In genomic region chr20:3767434-3768341, GRCh38 we compare ENCODE assay signal across 8 cellular contexts. TPM values are rescaled to one million over a fixed set of nuclear protein-coding genes. Genes with fewer than 3 reads are reported as not detected.
DNase-seq lines count a peak whose midpoint lies in the region; FAIRE-seq and TF ChIP-seq lines count a peak whose summit lies in the region.

TSS of gene ADISSP (minus strand) at chr20:3767753. CDS start at chr20:3760100, 7,653 bp downstream.

- H2BK5ac ChIP-seq in neuronal stem cell (ENCODE audit: low read length): peak within 1 kb of the TSS; percentile 53

- H2BK12ac ChIP-seq in neuronal stem cell (ENCODE audit: low read length): no peak within 1 kb of the TSS

- CTCF ChIA-PET in activated naive CD4-positive, alpha-beta T cell treated with anti-CD3 and anti-CD28 coated beads, Interleukin-2, amount 10 ng/mL, durations not matched to agents 7 days and 5 days (lab: Charles Lee): interaction anchor here (0.9 to 3.5 kb wide), 12 partner anchors 9 to 204 kb away, joined by 3 to 30 read pairs (median 6); partner anchors contain the start of genes AP5S1, CENPB and SPEF1

- peak within 1 kb of the TSS; percentile 92 for H3K4me3 Mint-ChIP-seq in HFFc6
- peak within 1 kb of the TSS; percentile 85 for H3K4me3 Mint-ChIP-seq in activated naive CD4-positive, alpha-beta T cell treated with anti-CD3 and anti-CD28 coated beads, Interleukin-2, amount 10 ng/mL, durations not matched to agents 7 days and 5 days

- H3K4me2 ChIP-seq in neuronal stem cell (ENCODE audit: insufficient read depth, low read length, poor library complexity, severe bottlenecking): peak within 1 kb of the TSS; percentile 100

- peak within 1 kb of the TSS; percentile 87 for H3K27ac Mint-ChIP-seq in HFFc6
- peak within 1 kb of the TSS; percentile 93 for H3K27ac Mint-ChIP-seq in activated naive CD4-positive, alpha-beta T cell treated with anti-CD3 and anti-CD28 coated beads, Interleukin-2, amount 10 ng/mL, durations not matched to agents 7 days and 5 days

- peak; percentile 64 for FAIRE-seq in frontal cortex (lab: Jason Lieb, UNC)

- WGBS in neuronal stem cell (ENCODE audit: extremely low coverage in 2 of 2, insufficient read length in 2 of 2, insufficient replicate concordance in 1 of 2), 2 donors: no CpG with 5 or more reads among the region's 80 CpGs

- H3K27me3 Mint-ChIP-seq in HFFc6 (ENCODE audit: insufficient read depth): no peaks in the 10 kb centered on the region
- H3K27me3 Mint-ChIP-seq in activated naive CD4-positive, alpha-beta T cell treated with anti-CD3 and anti-CD28 coated beads, Interleukin-2, amount 10 ng/mL, durations not matched to agents 7 days and 5 days: peaks cover 17% of the 10 kb centered on the region

- peak within 1 kb of the TSS; percentile 97 for H3K23ac ChIP-seq in neuronal stem cell (ENCODE audit: low read depth, low read length, poor library complexity)

- TF ChIP-seq CTCF in HFFc6 (IDR thresholded peaks at IDR 0.05) (no peak), NB4 (IDR thresholded peaks at IDR 0.05; ENCODE audit: low read depth, low read length) (peak; percentile 19), subcutaneous adipose tissue (IDR thresholded peaks at IDR 0.05; ENCODE audit: low read depth) (no peak)

- H3K9ac ChIP-seq in SK-N-MC (ENCODE audit: insufficient read length) (peak within 1 kb of the TSS; percentile 86), neuronal stem cell (ENCODE audit: low read depth, low read length, poor library complexity) (peak within 1 kb of the TSS; percentile 98)

- peaks cover 1% of the 10 kb centered on the region; the same call in 1 of the 2 replicates for H3K36me3 Mint-ChIP-seq in HFFc6 (ENCODE audit: low read depth)
- no peaks in the 10 kb centered on the region for H3K36me3 Mint-ChIP-seq in activated naive CD4-positive, alpha-beta T cell treated with anti-CD3 and anti-CD28 coated beads, Interleukin-2, amount 10 ng/mL, durations not matched to agents 7 days and 5 days

- peaks cover 15 to 21% of the 10 kb centered on the region in 2 donors for H3K4me1 ChIP-seq in neuronal stem cell (ENCODE audit: control insufficient read depth in 2 of 2, insufficient read depth in 1 of 2, low read depth in 1 of 2, low read length in 2 of 2)

- no peaks in the 10 kb centered on the region for H3K36me3 ChIP-seq in SK-N-MC (ENCODE audit: insufficient read depth, low read length)
- H3K36me3 ChIP-seq in neuronal stem cell (replicated peaks in 1 of 2; ENCODE audit: control insufficient read depth in 2 of 2, insufficient read depth in 2 of 2, low read length in 2 of 2): no peaks in the 10 kb centered on the region

- H2BK15ac ChIP-seq in neuronal stem cell (ENCODE audit: low read length): peak within 1 kb of the TSS; percentile 79

- H3K9me3 Mint-ChIP-seq in HFFc6: no peaks in the 10 kb centered on the region
- no peaks in the 10 kb centered on the region for H3K9me3 Mint-ChIP-seq in activated naive CD4-positive, alpha-beta T cell treated with anti-CD3 and anti-CD28 coated beads, Interleukin-2, amount 10 ng/mL, durations not matched to agents 7 days and 5 days

- H3K4ac ChIP-seq in neuronal stem cell (ENCODE audit: low read length): peak within 1 kb of the TSS; percentile 84

- H3K27me3 ChIP-seq in neuronal stem cell (ENCODE audit: control insufficient read depth in 3 of 3, insufficient read depth in 3 of 3, low read depth in 1 of 3, low read length in 3 of 3): peaks cover 0 to 2% (median 0%) of the 10 kb centered on the region in 3 experiments

- H2BK120ac ChIP-seq in neuronal stem cell (ENCODE audit: low read depth, low read length): peak within 1 kb of the TSS; percentile 61

- TF ChIP-seq POLR2A in NB4 (IDR thresholded peaks at IDR 0.05; ENCODE audit: extremely low read depth, insufficient read length): peak; percentile 84

- H4K91ac ChIP-seq in neuronal stem cell (ENCODE audit: low read depth, low read length, poor library complexity): no peak within 1 kb of the TSS

- peak; percentile 98 for DNase-seq in HFFc6
- DNase-seq in NB4 (ENCODE audit: low read depth): no peak
- DNase-seq in SK-N-MC (ENCODE audit: low read depth, low spot score): no peak
- peak; percentile 98 for DNase-seq in activated naive CD4-positive, alpha-beta T cell treated with anti-CD3 and anti-CD28 coated beads, Interleukin-2, amount 10 ng/mL, durations not matched to agents 7 days and 5 days
- DNase-seq in frontal cortex (ENCODE audit: low spot score in 2 of 2): peak; percentile 99
- DNase-seq in neuronal stem cell (ENCODE audit: low spot score): peak; percentile 95

- peak within 1 kb of the TSS; percentile 96 for H2AK5ac ChIP-seq in neuronal stem cell (ENCODE audit: low read depth, low read length)

- H3K4me3 ChIP-seq in GM08714 (ENCODE audit: low read length) (peak within 1 kb of the TSS; percentile 76), NB4 (ENCODE audit: low read depth, low read length) (peak within 1 kb of the TSS; percentile 79), SK-N-MC (peak within 1 kb of the TSS; percentile 97), neuronal stem cell (ENCODE audit: low read length in 2 of 2) (peak within 1 kb of the TSS; percentile 82 to 95)

- H3K27ac ChIP-seq in SK-N-MC: peak within 1 kb of the TSS; percentile 61; the same call in 1 of the 2 replicates
- peak within 1 kb of the TSS; percentile 78 for H3K27ac ChIP-seq in neuronal stem cell (replicated peaks; ENCODE audit: low read length)

- no peak within 1 kb of the TSS for H4K8ac ChIP-seq in neuronal stem cell (ENCODE audit: low read depth, low read length)

- H3K79me1 ChIP-seq in neuronal stem cell (ENCODE audit: low read depth, low read length): peaks cover 26% of the 10 kb centered on the region

- H3K9me3 ChIP-seq in SK-N-MC (ENCODE audit: low read depth, low read length) (no peaks in the 10 kb centered on the region), neuronal stem cell (replicated peaks in 1 of 2; ENCODE audit: control insufficient read depth in 2 of 2, insufficient read depth in 1 of 2, low read depth in 1 of 2, low read length in 2 of 2) (no peaks in the 10 kb centered on the region)

- H3K4me1 Mint-ChIP-seq in HFFc6 (ENCODE audit: low read depth): peaks cover 41% of the 10 kb centered on the region
- H3K4me1 Mint-ChIP-seq in activated naive CD4-positive, alpha-beta T cell treated with anti-CD3 and anti-CD28 coated beads, Interleukin-2, amount 10 ng/mL, durations not matched to agents 7 days and 5 days: peaks cover 30% of the 10 kb centered on the region

- peak within 1 kb of the TSS; percentile 95 for H3K18ac ChIP-seq in neuronal stem cell (ENCODE audit: low read length)

- peak within 1 kb of the TSS; percentile 97 for H3K14ac ChIP-seq in neuronal stem cell (ENCODE audit: low read length)

- H2AFZ ChIP-seq in neuronal stem cell (ENCODE audit: low read length): peak within 1 kb of the TSS; percentile 91

RNA-seq across cellular contexts. Expression of gene ADISSP, which starts in this region (rescaled TPM):
- 100 to 1,000 TPM in 1 of 6 experiments, 10 to 100 TPM in 5; 86.0 to 105 (median 89.9) TPM for total RNA-seq in HFFc6 (2021; fragmentation: NEBNext Ultra II Directional; extraction: Animal tissue kit (Norgen Biotek cat#: 25700))
- total RNA-seq in frontal cortex: 17.5 TPM
- polyA plus RNA-seq in neuronal stem cell (2013, experiment 1 of 2): 57.7 TPM
- 57.2 TPM for polyA plus RNA-seq in neuronal stem cell (2013, experiment 2 of 2)
- 100 to 1,000 TPM in 1 of 4 donors, 10 to 100 TPM in 3; 20.1 to 115 (median 22.8) TPM for total RNA-seq in subcutaneous adipose tissue

Comparison
In these comparisons a context has a peak if more than half of its experiments do, and no peak if none do; other contexts are left out.
1. DNase-seq: peak in HFFc6 (single experiment), activated naive CD4-positive, alpha-beta T cell treated with anti-CD3 and anti-CD28 coated beads, Interleukin-2, amount 10 ng/mL, durations not matched to agents 7 days and 5 days (single experiment), frontal cortex (2 of 2) and neuronal stem cell (single experiment); none in NB4 (single experiment) and SK-N-MC (single experiment).
2. Peak in every context shown above with its lines, with median percentiles within 50 percentile points of each other: H3K4me3 ChIP-seq.